In the genomic region with DNA sequence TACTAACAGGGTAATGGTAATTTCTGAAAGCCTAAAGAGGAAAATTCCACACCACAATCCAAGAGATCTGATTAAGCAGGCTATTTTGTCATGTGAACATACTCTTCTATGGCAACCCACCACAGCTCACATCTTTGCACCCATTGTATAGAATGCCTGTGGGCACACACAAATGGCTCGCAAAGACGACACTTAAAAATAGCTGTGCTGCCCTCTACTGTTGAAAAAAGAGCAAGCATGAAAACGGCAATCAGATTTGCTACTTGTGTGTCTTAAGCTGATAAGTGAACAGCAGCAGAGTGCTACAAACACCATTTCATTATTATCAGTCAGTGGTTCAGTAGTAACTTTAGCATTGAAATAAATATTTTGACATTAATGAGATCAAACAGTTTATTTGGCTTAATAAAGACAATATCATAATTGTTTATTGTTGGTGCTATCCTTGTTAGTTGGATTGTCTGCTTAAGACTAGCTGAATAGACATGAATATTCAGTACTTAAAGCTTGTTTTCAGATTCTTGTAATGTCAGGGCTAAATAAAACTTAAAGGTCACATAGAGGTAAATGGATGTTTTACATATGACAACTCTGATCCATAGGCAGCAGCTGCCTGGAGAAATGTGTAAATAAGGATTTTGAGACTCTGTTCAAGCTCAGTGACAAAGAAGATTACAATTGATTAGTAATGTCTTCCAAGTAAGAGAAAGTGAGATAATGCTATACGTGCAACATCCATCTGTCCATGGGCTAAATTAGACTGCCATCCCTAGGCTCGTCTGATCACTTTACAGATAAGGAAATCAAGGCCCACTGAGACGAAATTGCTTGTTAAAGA, we compare ENCODE assay signal across 9 cellular contexts.
A peak's percentile ranks its signal among the peaks of the same experiment; 100 is the strongest.
DNase-seq lines count a peak whose midpoint lies in the region; ATAC-seq, FAIRE-seq and TF ChIP-seq lines count a peak whose summit lies in the region.
"Had no signal": no experiment of that assay in that cellular context is flagged by ENCODE, and none has a peak within 500 bp of the region (broad histone marks: within the 10 kb centered on the region; RNA-seq: fewer than 3 reads in every experiment).

No MANE protein-coding gene starts in this region.

- CTCF ChIA-PET in GM12878 (lab: Yijun Ruan, JAX): interaction anchor here (0.7 to 6.4 kb wide), 47 partner anchors 10 to 809 kb away, joined by 3 to 199 read pairs (median 4); no protein-coding TSS in a partner anchor

- H4K20me1 ChIP-seq in GM12878 (ENCODE audit: control insufficient read depth, insufficient read depth): no peaks in the 10 kb centered on the region

- H3K27me3 ChIP-seq in GM12878 (replicated peaks in 1 of 2; ENCODE audit: control insufficient read depth in 2 of 2, insufficient read depth in 2 of 2, low read length in 1 of 2) (no peaks in the 10 kb centered on the region), mesendoderm (ENCODE audit: insufficient read depth, low read length, poor library complexity) (no peaks in the 10 kb centered on the region)

- H3K18ac ChIP-seq in mesendoderm (ENCODE audit: low read length): no peak overlapping the region

- no peak overlapping the region for H4K8ac ChIP-seq in mesendoderm (ENCODE audit: low read depth, low read length)

- H3K4me3 ChIP-seq in GM12878 (no peak overlapping the region), mesendoderm (ENCODE audit: low read length) (no peak overlapping the region)

- no peaks in the 10 kb centered on the region for H3K4me1 ChIP-seq in GM12878 (ENCODE audit: control insufficient read depth, insufficient read depth, low read length)
- peaks cover 2% of the 10 kb centered on the region for H3K4me1 ChIP-seq in mesendoderm (ENCODE audit: control insufficient read depth, low read depth, low read length)

- no TSS peak for BruUV-seq in GM12878 (replicated peaks; lab: Mats Ljungman, UMichigan)

- H3K79me2 ChIP-seq in GM12878 (ENCODE audit: control insufficient read depth, insufficient read depth, low read length): no peaks in the 10 kb centered on the region
- H3K79me2 ChIP-seq in mesendoderm (ENCODE audit: control insufficient read depth, insufficient read depth, low read length): no peaks in the 10 kb centered on the region

- TF ChIP-seq CTCF in GM12878 (IDR thresholded peaks at IDR 0.05 in 2 of 3, conservative IDR thresholded peaks at IDR 0.05 in 1 of 3; ENCODE audit: control insufficient read depth in 2 of 3, extremely low read depth in 1 of 3, insufficient read depth in 1 of 3, low read depth in 3 of 3, low read length in 3 of 3): peak; percentile 73 to 77 (median 74)

- H3K4ac ChIP-seq in mesendoderm (ENCODE audit: low read depth, low read length): no peak overlapping the region

- POLR2A ChIA-PET in GM12878 (lab: Charles Lee): no interaction called here

- no peak overlapping the region for H2AK5ac ChIP-seq in mesendoderm (ENCODE audit: low read length)

- DNase-seq in DMS153 (lab: John Stamatoyannopoulos, UW) (peak; percentile 6), NCI-H345 treated with DMSO at 0.1 percent for 48 hours (lab: John Stamatoyannopoulos, UW; ENCODE audit: unreplicated experiment) (peak; percentile 8), GM12878 (ENCODE audit: low read depth, low spot score) (peak; percentile 11), mesendoderm (peak; percentile 87), middle frontal gyrus (ENCODE audit: extremely low spot score, low spot score) (no peak), dedifferentiated amniotic fluid mesenchymal stem cell (ENCODE audit: extremely low spot score) (no peak)

- H3K23ac ChIP-seq in mesendoderm (ENCODE audit: low read length): no peak overlapping the region

- intact Hi-C loops in GM12878 (cut with micrococcal nuclease; ENCODE audit: unreplicated experiment): loop anchor here (1.0 to 2.0 kb wide), 3 partner anchors 292 to 802 kb away; no protein-coding TSS in a partner anchor

- TF ChIP-seq RAD21 in GM12878 (IDR thresholded peaks at IDR 0.05; ENCODE audit: insufficient read depth, low read depth, low read length): peak; percentile 81

- in situ Hi-C loops in GM12878 (cut with MboI): loop anchor here (5.0 kb wide), 1 partner anchor 791 kb away; no protein-coding TSS in a partner anchor

- peak; percentile 74 for FAIRE-seq in GM12878 (lab: Jason Lieb, UNC)
- FAIRE-seq: TTC549 had no signal

- SMC1A ChIA-PET in GM12878 (lab: Charles Lee; ENCODE audit: uncharacterized antibody, unreplicated experiment): interaction anchor here (0.6 to 3.5 kb wide), 21 partner anchors 11 to 1088 kb away, joined by 3 to 129 read pairs (median 4); no protein-coding TSS in a partner anchor

- no peak overlapping the region for H2BK5ac ChIP-seq in mesendoderm (ENCODE audit: low read length)

- no peaks in the 10 kb centered on the region for H3K9me3 ChIP-seq in GM12878 (replicated peaks; ENCODE audit: control insufficient read depth, insufficient read depth, low read length)

- H3K79me1 ChIP-seq in mesendoderm (ENCODE audit: low read length): no peaks in the 10 kb centered on the region

- H3K9ac ChIP-seq in GM12878 (ENCODE audit: control insufficient read depth, insufficient read depth, low read length) (no peak overlapping the region), mesendoderm (ENCODE audit: low read length) (no peak overlapping the region)

- WGBS in GM12878 (ENCODE audit: insufficient coverage, insufficient replicate concordance, low lambda C conversion rate, missing lambda C conversion rate): 0% methylated on average over 6 of the region's 6 CpGs
- WGBS in mesendoderm (ENCODE audit: extremely low coverage, insufficient coverage, low lambda C conversion rate): no CpG with 5 or more reads among the region's 6 CpGs

- H4K5ac ChIP-seq in mesendoderm (ENCODE audit: low read length): no peak overlapping the region

- H3K56ac ChIP-seq in mesendoderm (ENCODE audit: low read length): no peak overlapping the region

- no peak overlapping the region for H2BK15ac ChIP-seq in mesendoderm (replicated peaks; ENCODE audit: low read depth)

- no peak overlapping the region for H2BK120ac ChIP-seq in mesendoderm (ENCODE audit: low read depth, low read length)

- no peak for TF ChIP-seq EP300 in GM12878 (IDR thresholded peaks at IDR 0.05; ENCODE audit: borderline replicate concordance in 1 of 2, control insufficient read depth in 1 of 2, low read depth in 2 of 2, low read length in 2 of 2)

- no peak overlapping the region for H3K27ac ChIP-seq in GM12878 (ENCODE audit: control insufficient read depth, insufficient read depth)
- no peak overlapping the region for H3K27ac ChIP-seq in mesendoderm (ENCODE audit: low read depth, low read length)

- H2AFZ ChIP-seq in GM12878 (ENCODE audit: control insufficient read depth, low read depth, low read length): no peak overlapping the region

- no peak overlapping the region for H3K4me2 ChIP-seq in GM12878 (ENCODE audit: control insufficient read depth, insufficient read depth)
- no peak overlapping the region for H3K4me2 ChIP-seq in mesendoderm (ENCODE audit: low read length)

- TF ChIP-seq POLR2A in GM12878 (IDR thresholded peaks at IDR 0.05; ENCODE audit: low read depth, low read length): no peak

- ATAC-seq in GM18868 (IDR thresholded peaks at IDR 0.05; ENCODE audit: unreplicated experiment) (peak; percentile 96), HG03060 (IDR thresholded peaks at IDR 0.05; ENCODE audit: low read depth, unreplicated experiment) (peak; percentile 92), GM12878 (peak; percentile 88)

- no peaks in the 10 kb centered on the region for H3K36me3 ChIP-seq in GM12878 (ENCODE audit: control insufficient read depth in 2 of 2, insufficient read depth in 2 of 2, low read length in 1 of 2)
- no peaks in the 10 kb centered on the region for H3K36me3 ChIP-seq in mesendoderm (ENCODE audit: control insufficient read depth, insufficient read depth, low read length)

- RAD21 ChIA-PET in GM12878 (lab: Charles Lee; ENCODE audit: unreplicated experiment): interaction anchor here (0.6 to 6.0 kb wide), 17 partner anchors 10 to 841 kb away, joined by 3 to 148 read pairs (median 4); no protein-coding TSS in a partner anchor

TF ChIP-seq in GM12878, 131 proteins besides CTCF, POLR2A, EP300 and RAD21:
- TF ChIP-seq YY1 (IDR thresholded peaks at IDR 0.05; ENCODE audit: low read depth, low read length) (peak; percentile 67), CREB1 (IDR thresholded peaks at IDR 0.05; ENCODE audit: low read depth) (no peak), SMC3 (IDR thresholded peaks at IDR 0.05; ENCODE audit: borderline replicate concordance, low read length) (peak; percentile 81; the same call in 1 of the 2 replicates)
- TF ChIP-seq, protein P1, sequence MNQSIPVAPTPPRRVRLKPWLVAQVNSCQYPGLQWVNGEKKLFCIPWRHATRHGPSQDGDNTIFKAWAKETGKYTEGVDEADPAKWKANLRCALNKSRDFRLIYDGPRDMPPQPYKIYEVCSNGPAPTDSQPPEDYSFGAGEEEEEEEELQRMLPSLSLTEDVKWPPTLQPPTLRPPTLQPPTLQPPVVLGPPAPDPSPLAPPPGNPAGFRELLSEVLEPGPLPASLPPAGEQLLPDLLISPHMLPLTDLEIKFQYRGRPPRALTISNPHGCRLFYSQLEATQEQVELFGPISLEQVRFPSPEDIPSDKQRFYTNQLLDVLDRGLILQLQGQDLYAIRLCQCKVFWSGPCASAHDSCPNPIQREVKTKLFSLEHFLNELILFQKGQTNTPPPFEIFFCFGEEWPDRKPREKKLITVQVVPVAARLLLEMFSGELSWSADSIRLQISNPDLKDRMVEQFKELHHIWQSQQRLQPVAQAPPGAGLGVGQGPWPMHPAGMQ (IDR thresholded peaks at IDR 0.05; ENCODE audit: borderline replicate concordance): no peak
- TF ChIP-seq, protein P2, sequence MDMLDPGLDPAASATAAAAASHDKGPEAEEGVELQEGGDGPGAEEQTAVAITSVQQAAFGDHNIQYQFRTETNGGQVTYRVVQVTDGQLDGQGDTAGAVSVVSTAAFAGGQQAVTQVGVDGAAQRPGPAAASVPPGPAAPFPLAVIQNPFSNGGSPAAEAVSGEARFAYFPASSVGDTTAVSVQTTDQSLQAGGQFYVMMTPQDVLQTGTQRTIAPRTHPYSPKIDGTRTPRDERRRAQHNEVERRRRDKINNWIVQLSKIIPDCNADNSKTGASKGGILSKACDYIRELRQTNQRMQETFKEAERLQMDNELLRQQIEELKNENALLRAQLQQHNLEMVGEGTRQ (IDR thresholded peaks at IDR 0.05; ENCODE audit: borderline replicate concordance, low read depth, low read length): no peak
TF ChIP-seq in GM12878: peak in this region for 2.

Comparison
In these comparisons a context has a peak if more than half of its experiments do, and no peak if none do; other contexts are left out.
1. DNase-seq: peak in DMS153 (single experiment), NCI-H345 treated with DMSO at 0.1 percent for 48 hours (single experiment), GM12878 (single experiment) and mesendoderm (single experiment); none in middle frontal gyrus (single experiment) and dedifferentiated amniotic fluid mesenchymal stem cell (single experiment).
2. Peak in every context shown above with its lines, with median percentiles within 50 percentile points of each other: ATAC-seq.